Comparison of ENCODE assay signal across 8 cellular contexts in the genomic region with DNA sequence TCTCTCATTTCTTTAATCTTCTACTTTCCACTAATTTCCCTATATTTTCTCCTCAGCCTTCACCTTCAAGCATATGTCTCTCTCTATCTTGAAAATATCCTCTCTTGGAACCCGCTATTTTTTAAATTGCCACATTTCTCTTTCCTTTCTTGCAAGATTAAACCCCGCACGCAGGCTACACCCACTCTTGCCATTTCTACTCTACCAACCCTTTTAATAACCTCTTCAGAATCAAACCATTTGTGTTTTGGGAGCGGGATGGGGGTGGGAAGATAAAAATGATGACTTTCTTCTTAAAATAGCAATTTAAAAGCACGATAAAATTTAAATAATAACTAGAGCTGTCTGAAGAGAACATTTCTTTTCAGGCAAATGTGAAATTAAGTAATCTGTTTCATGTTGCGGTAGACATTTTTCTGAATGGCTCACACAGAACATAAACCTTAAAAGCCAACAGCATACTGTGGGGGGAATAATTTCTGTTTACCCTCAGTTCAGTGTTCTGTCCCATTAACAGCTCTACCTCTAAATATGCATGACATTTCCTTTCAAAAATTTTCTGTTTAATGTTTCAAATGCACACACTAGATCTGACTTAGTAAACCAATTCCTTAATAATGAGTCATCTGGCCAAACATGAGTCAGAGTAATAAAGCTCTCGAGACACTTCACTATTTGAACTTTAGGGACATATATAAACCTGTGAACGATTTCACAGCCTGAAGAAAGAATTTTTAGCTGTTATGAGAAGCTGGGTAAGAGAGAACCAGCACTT. TPM values are rescaled to one million over a fixed set of nuclear protein-coding genes. Genes with fewer than 3 reads are reported as not detected.
DNase-seq lines count a peak whose midpoint lies in the region; ATAC-seq and TF ChIP-seq lines count a peak whose summit lies in the region.

No MANE protein-coding gene starts in this region.

- H3K36me3 ChIP-seq in HEK293 (ENCODE audit: control insufficient read depth in 2 of 2, insufficient read depth in 1 of 2, low read length in 2 of 2) = no peaks in the 10 kb centered on the region
- no peaks in the 10 kb centered on the region for H3K36me3 ChIP-seq in SJCRH30
- H3K36me3 ChIP-seq in hepatocyte (replicated peaks; ENCODE audit: insufficient read depth, low read depth) = no peaks in the 10 kb centered on the region

- H3K79me2 ChIP-seq in hepatocyte = peaks cover 5% of the 10 kb centered on the region

- WGBS in hepatocyte (ENCODE audit: low lambda C conversion rate, missing lambda C conversion rate) = 61% methylated on average over 8 of the region's 8 CpGs

- no peaks in the 10 kb centered on the region for H4K20me1 ChIP-seq in hepatocyte (ENCODE audit: insufficient read depth, poor library complexity, severe bottlenecking)

- ATAC-seq in sciatic nerve = no peak
- ATAC-seq in HG03457 (IDR thresholded peaks at IDR 0.05; ENCODE audit: unreplicated experiment) = no peak

- POLR2A ChIA-PET in HEK293 (lab: Yijun Ruan, JAX) = interaction anchor here (2.4 kb wide), 1 partner anchor 20 kb away, joined by 12 read pairs; a partner anchor contains a TSS

- H3K4me1 ChIP-seq in HEK293 (ENCODE audit: control insufficient read depth, insufficient read depth, low read length) (peaks cover 6% of the 10 kb centered on the region), SJCRH30 (peaks cover 46% of the 10 kb centered on the region), hepatocyte (ENCODE audit: insufficient read depth) (peaks cover 35% of the 10 kb centered on the region)

- H3K4me2 ChIP-seq in hepatocyte = peak overlapping the region; percentile 59

- H3K27ac ChIP-seq in 22Rv1 (peak overlapping the region; percentile 81), HEK293 (ENCODE audit: extremely low read depth, low read depth, low read length) (no peak overlapping the region), SJCRH30 (peak overlapping the region; percentile 77), hepatocyte (peak overlapping the region; percentile 87)

- H3K9me2 ChIP-seq in hepatocyte (replicated peaks; ENCODE audit: insufficient read depth) = no peaks in the 10 kb centered on the region

- H3K9me3 ChIP-seq in HEK293 (ENCODE audit: control insufficient read depth, insufficient read depth, low read depth, low read length) = no peaks in the 10 kb centered on the region
- H3K9me3 ChIP-seq in SJCRH30 (replicated peaks) = no peaks in the 10 kb centered on the region
- H3K9me3 ChIP-seq in hepatocyte (ENCODE audit: low read depth) = no peaks in the 10 kb centered on the region

- CTCF ChIA-PET in HEK293 (lab: Yijun Ruan, JAX) = interaction anchor here (1.1 to 2.4 kb wide), 2 partner anchors 21 to 112 kb away, joined by 3 to 8 read pairs; a partner anchor contains a TSS

- no peak overlapping the region for H2AFZ ChIP-seq in hepatocyte

- TF ChIP-seq CTCF in 22Rv1 (IDR thresholded peaks at IDR 0.05) (no peak), HEK293 (tag by site-specific recombination; IDR thresholded peaks at IDR 0.05) (no peak), hepatocyte (IDR thresholded peaks at IDR 0.05; ENCODE audit: poor library complexity) (no peak)

- intact Hi-C loops in sciatic nerve (cut with DNase I) = no loop called here

- H3K27me3 ChIP-seq in SJCRH30 (no peaks in the 10 kb centered on the region), hepatocyte (no peaks in the 10 kb centered on the region)

- H3K4me3 ChIP-seq in HEK293 (ENCODE audit: low read depth, low read length) = peak overlapping the region; percentile 6
- peak overlapping the region; percentile 17 for H3K4me3 ChIP-seq in SJCRH30
- H3K4me3 ChIP-seq in hepatocyte = no peak overlapping the region

- DNase-seq in SJCRH30 (peak in 1 of 2 experiments; percentile 75), hepatocyte (ENCODE audit: low spot score) (peak; percentile 69), HK-2 (ENCODE audit: unreplicated experiment) (no peak), sciatic nerve (ENCODE audit: low spot score) (no peak)
- DNase-seq in activated naive CD4-positive, alpha-beta T cell treated with Interleukin-2 at 50 U/mL for 16 hours = no peak

TF ChIP-seq in HEK293, 187 proteins besides CTCF, POLR2A, EP300 and RAD21 (continues in another document):
- TF ChIP-seq KLF10 (tag by site-specific recombination; IDR thresholded peaks at IDR 0.05) (no peak; the same call in 1 of the 2 replicates), ZNF223 (tag by site-specific recombination; IDR thresholded peaks at IDR 0.05) (no peak), ZNF600 (tag by site-specific recombination; IDR thresholded peaks at IDR 0.05) (0 out of 2 replicates have a peak, but pooled peaks have one; percentile 22), ZNF670 (tag by site-specific recombination; IDR thresholded peaks at IDR 0.05; ENCODE audit: low read depth) (no peak), ZEB2 (tag by site-specific recombination; IDR thresholded peaks at IDR 0.05) (peak; percentile 85; the same call in 1 of the 2 replicates), ZNF221 (tag by site-specific recombination; IDR thresholded peaks at IDR 0.05; ENCODE audit: borderline replicate concordance) (no peak), ZNF214 (tag by site-specific recombination; IDR thresholded peaks at IDR 0.05; ENCODE audit: borderline replicate concordance) (no peak), ZNF324 (tag by site-specific recombination; IDR thresholded peaks at IDR 0.05) (0 out of 2 replicates have a peak, but pooled peaks have one; percentile 57)
- TF ChIP-seq, protein P1, sequence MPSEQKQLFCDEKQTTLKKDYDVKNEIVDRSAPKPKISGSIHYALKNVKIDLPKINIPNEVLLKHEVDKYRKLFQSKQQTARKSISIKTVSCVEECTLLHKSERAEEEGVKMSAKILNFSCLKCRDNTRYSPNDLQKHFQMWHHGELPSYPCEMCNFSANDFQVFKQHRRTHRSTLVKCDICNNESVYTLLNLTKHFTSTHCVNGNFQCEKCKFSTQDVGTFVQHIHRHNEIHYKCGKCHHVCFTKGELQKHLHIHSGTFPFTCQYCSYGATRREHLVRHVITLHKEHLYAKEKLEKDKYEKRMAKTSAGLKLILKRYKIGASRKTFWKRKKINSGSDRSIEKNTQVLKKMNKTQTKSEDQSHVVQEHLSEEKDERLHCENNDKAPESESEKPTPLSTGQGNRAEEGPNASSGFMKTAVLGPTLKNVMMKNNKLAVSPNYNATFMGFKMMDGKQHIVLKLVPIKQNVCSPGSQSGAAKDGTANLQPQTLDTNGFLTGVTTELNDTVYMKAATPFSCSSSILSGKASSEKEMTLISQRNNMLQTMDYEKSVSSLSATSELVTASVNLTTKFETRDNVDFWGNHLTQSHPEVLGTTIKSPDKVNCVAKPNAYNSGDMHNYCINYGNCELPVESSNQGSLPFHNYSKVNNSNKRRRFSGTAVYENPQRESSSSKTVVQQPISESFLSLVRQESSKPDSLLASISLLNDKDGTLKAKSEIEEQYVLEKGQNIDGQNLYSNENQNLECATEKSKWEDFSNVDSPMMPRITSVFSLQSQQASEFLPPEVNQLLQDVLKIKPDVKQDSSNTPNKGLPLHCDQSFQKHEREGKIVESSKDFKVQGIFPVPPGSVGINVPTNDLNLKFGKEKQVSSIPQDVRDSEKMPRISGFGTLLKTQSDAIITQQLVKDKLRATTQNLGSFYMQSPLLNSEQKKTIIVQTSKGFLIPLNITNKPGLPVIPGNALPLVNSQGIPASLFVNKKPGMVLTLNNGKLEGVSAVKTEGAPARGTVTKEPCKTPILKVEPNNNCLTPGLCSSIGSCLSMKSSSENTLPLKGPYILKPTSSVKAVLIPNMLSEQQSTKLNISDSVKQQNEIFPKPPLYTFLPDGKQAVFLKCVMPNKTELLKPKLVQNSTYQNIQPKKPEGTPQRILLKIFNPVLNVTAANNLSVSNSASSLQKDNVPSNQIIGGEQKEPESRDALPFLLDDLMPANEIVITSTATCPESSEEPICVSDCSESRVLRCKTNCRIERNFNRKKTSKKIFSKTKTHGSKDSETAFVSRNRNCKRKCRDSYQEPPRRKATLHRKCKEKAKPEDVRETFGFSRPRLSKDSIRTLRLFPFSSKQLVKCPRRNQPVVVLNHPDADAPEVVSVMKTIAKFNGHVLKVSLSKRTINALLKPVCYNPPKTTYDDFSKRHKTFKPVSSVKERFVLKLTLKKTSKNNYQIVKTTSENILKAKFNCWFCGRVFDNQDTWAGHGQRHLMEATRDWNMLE (tag by site-specific recombination; conservative IDR thresholded peaks at IDR 0.05; ENCODE audit: low read depth) = 0 out of 2 replicates have a peak, but pooled peaks have one; percentile 22
- TF ChIP-seq, protein P2, sequence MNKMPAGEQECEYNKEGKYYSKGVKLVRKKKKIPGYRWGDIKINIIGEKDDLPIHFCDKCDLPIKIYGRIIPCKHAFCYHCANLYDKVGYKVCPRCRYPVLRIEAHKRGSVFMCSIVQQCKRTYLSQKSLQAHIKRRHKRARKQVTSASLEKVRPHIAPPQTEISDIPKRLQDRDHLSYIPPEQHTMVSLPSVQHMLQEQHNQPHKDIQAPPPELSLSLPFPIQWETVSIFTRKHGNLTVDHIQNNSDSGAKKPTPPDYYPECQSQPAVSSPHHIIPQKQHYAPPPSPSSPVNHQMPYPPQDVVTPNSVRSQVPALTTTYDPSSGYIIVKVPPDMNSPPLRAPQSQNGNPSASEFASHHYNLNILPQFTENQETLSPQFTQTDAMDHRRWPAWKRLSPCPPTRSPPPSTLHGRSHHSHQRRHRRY (tag by site-specific recombination; IDR thresholded peaks at IDR 0.05) = no peak
- TF ChIP-seq, protein P3, sequence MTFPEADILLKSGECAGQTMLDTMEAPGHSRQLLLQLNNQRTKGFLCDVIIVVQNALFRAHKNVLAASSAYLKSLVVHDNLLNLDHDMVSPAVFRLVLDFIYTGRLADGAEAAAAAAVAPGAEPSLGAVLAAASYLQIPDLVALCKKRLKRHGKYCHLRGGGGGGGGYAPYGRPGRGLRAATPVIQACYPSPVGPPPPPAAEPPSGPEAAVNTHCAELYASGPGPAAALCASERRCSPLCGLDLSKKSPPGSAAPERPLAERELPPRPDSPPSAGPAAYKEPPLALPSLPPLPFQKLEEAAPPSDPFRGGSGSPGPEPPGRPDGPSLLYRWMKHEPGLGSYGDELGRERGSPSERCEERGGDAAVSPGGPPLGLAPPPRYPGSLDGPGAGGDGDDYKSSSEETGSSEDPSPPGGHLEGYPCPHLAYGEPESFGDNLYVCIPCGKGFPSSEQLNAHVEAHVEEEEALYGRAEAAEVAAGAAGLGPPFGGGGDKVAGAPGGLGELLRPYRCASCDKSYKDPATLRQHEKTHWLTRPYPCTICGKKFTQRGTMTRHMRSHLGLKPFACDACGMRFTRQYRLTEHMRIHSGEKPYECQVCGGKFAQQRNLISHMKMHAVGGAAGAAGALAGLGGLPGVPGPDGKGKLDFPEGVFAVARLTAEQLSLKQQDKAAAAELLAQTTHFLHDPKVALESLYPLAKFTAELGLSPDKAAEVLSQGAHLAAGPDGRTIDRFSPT (tag by site-specific recombination; IDR thresholded peaks at IDR 0.05) = peak; percentile 33; the same call in 1 of the 2 replicates

RNA-seq across cellular contexts. Expression of a gene that starts 20.5 kb away (rescaled TPM):
- 4.4 and 6.2 TPM in 2 replicates for total RNA-seq in SJCRH30 (2014; rRNA removed; shearing (Covaris generic))
- total RNA-seq in hepatocyte (13.8 TPM in 2 replicates), sciatic nerve (5.3 TPM)
- polyA plus RNA-seq in hepatocyte = 7.6 and 11.3 TPM in 2 replicates
